ENCODE assay signal across 8 cellular contexts in the genomic region with DNA sequence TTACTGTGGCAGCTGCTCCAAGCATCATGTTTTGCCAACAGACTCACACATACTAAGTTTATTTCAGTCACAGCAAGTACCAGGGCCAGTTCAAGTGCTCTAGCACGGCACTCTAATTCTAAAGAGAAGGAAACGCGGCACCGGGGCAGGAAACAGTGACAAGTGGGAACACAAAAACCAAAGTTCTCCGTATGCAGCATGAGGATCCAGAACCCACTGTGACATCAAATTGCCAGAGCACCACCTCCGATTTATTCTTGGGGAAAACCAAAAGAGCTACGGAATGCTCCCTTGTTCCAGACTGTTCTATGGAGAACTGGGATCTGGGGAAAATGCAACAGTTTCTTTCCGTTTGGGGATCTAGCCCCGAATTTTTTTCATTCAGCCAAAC. TPM values are rescaled to one million over a fixed set of nuclear protein-coding genes. Genes with fewer than 3 reads are reported as not detected.
DNase-seq lines count a peak whose midpoint lies in the region; ATAC-seq and TF ChIP-seq lines count a peak whose summit lies in the region.

No MANE protein-coding gene starts in this region.

- peak overlapping the region; percentile 69 for H3K27ac ChIP-seq in RWPE1
- H3K27ac ChIP-seq in effector memory CD4-positive, alpha-beta T cell (ENCODE audit: insufficient read depth, low read length, poor library complexity, severe bottlenecking), result peak overlapping the region; percentile 29

- CTCF ChIA-PET in RWPE1 (lab: Yijun Ruan, JAX), result no interaction called here

- peaks cover 13% of the 10 kb centered on the region for H3K4me1 ChIP-seq in effector memory CD4-positive, alpha-beta T cell (ENCODE audit: control insufficient read depth, insufficient read depth, low read length, poor library complexity, severe bottlenecking)

- no peak for TF ChIP-seq CTCF in RWPE1 (conservative IDR thresholded peaks at IDR 0.05; ENCODE audit: low read depth)

- peak overlapping the region; percentile 67 to 97 (median 94) for H3K27ac Mint-ChIP-seq in naive B cell

- no peaks in the 10 kb centered on the region for H3K36me3 ChIP-seq in effector memory CD4-positive, alpha-beta T cell (ENCODE audit: control insufficient read depth, insufficient read depth, low read length)

- peaks cover 0 to 20% (median 7%) of the 10 kb centered on the region in 3 donors for H3K27me3 Mint-ChIP-seq in naive B cell

- H3K9me3 ChIP-seq in effector memory CD4-positive, alpha-beta T cell (ENCODE audit: control insufficient read depth, low read length), result no peaks in the 10 kb centered on the region

- peaks cover 19 to 46% (median 40%) of the 10 kb centered on the region in 3 donors for H3K4me1 Mint-ChIP-seq in naive B cell

- POLR2A ChIA-PET in RWPE1 (lab: Yijun Ruan, JAX; ENCODE audit: low non-redundant PET), result no interaction called here

- H3K4me3 Mint-ChIP-seq in naive B cell, result peak overlapping the region; percentile 91 to 97 (median 96)

- peak overlapping the region; percentile 77 for H3K4me3 ChIP-seq in effector memory CD4-positive, alpha-beta T cell (ENCODE audit: insufficient read depth, low read depth, low read length, poor library complexity, severe bottlenecking)

- H3K36me3 Mint-ChIP-seq in naive B cell, result no peaks in the 10 kb centered on the region

- ATAC-seq in HG02852 (IDR thresholded peaks at IDR 0.05; ENCODE audit: unreplicated experiment) (peak; percentile 4), naive B cell (ENCODE audit: low read depth in 2 of 2) (no peak), GM18520 (IDR thresholded peaks at IDR 0.05; ENCODE audit: unreplicated experiment) (no peak)

- H3K9me3 Mint-ChIP-seq in naive B cell, result peaks cover 0 to 2% (median 0%) of the 10 kb centered on the region in 7 donors

- H3K27me3 ChIP-seq in effector memory CD4-positive, alpha-beta T cell (replicated peaks; ENCODE audit: control insufficient read depth, insufficient read depth, low read length, poor library complexity, severe bottlenecking), result no peaks in the 10 kb centered on the region

- DNase-seq in NCI-H82 (lab: John Stamatoyannopoulos, UW) (peak; percentile 41), NCI-H82 treated with DMSO at 0.1 percent for 48 hours (lab: John Stamatoyannopoulos, UW; ENCODE audit: unreplicated experiment) (no peak), RWPE1 (ENCODE audit: low spot score) (no peak), naive B cell (no peak), NCI-H226 (no peak)
- DNase-seq in effector memory CD4-positive, alpha-beta T cell, result peak in 2 of 3 donors; percentile 9 to 11

RNA-seq across cellular contexts. Expression of a gene that starts 0.4 kb away (rescaled TPM):
- 10 to 100 TPM in 5 of 6 donors, 1 to 10 TPM in 1; 8.6 to 16.5 (median 12.0) TPM for polyA plus RNA-seq in naive B cell (ENCODE audit: low read depth in 6 of 6)

Comparison
In these comparisons a context has a peak if more than half of its experiments do, and no peak if none do; other contexts are left out.
1. DNase-seq: peak in NCI-H82 (single experiment) and effector memory CD4-positive, alpha-beta T cell (2 of 3); none in NCI-H82 treated with DMSO at 0.1 percent for 48 hours (single experiment), RWPE1 (single experiment), naive B cell (single experiment) and NCI-H226 (single experiment).